Comparison of ENCODE assay signal across 31 cellular contexts in the genomic region with DNA sequence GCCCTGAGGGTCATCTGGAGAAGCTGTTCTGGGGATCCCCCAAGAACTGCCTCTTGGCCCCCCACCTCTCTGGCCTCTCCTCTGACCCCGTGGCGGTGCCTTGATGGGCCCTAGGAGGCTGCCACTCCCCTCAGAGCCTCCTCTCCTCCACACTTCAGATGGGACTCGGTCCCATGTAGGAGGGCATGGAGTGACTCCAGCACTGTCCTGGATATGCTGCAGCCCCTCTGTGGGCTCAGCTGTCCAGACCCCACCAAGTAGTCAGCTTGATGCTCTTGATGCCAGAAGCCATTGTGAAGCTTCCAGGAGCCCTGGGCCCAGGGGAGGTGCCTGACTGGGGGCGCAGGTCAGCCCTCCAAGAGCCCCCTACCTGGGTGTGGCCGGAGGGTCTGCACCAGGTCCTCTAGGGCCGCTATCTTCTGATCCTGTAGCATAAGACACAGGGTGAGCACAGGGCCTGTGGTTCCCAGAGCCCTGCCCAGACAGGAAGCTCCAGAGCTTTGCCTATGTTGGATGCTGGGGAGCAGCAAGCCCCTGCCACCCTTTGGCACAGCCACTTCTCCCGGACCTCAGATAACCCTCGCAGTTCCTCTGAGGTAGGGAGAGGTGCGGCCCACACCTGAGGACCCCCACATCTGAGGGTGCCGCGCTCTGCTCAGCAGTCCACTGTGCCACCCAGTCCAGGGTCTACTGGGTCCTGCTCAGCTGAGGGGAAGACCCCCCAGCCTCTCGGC. TPM values are rescaled to one million over a fixed set of nuclear protein-coding genes. Genes with fewer than 3 reads are reported as not detected.
"Had no signal": no experiment of that assay in that cellular context is flagged by ENCODE, and none has a peak within 500 bp of the region (broad histone marks: within the 10 kb centered on the region; RNA-seq: fewer than 3 reads in every experiment).

No MANE protein-coding gene starts in this region.

- H3K4me3 ChIP-seq: esophagus squamous epithelium, heart right ventricle, left lung, lower lobe of right lung, skin epidermis, tibial nerve had no signal

- H3K9me3 ChIP-seq: esophagus squamous epithelium, heart right ventricle, left lung, lower lobe of right lung, tibial nerve had no signal

- DNase-seq: activated CD4-positive, alpha-beta memory T cell treated with anti-CD3 and anti-CD28 coated beads for 36 hours; activated CD4-positive, alpha-beta T cell treated with anti-CD3 and anti-CD28 coated beads, Interleukin-2, amount 10 ng/mL, durations not matched to agents 24 days and 14 days; activated CD4-positive, CD25-positive, alpha-beta regulatory T cell treated with anti-CD3 and anti-CD28 coated beads, Interleukin-2, amount 50 U/mL, for 72 hours; activated CD8-positive, alpha-beta memory T cell treated with anti-CD3 and anti-CD28 coated beads, Interleukin-2, amount 50 U/mL, for 48 hours; activated gamma-delta T cell; activated naive CD4-positive, alpha-beta T cell treated with anti-CD3 and anti-CD28 coated beads, Interleukin-2, amount 50 U/mL, for 16 hours; activated naive CD8-positive, alpha-beta T cell treated with anti-CD3 and anti-CD28 coated beads, Interleukin-2, amount 50 U/mL, for 24 hours; activated T-cell treated with anti-CD3 and anti-CD28 coated beads, Interleukin-2, amount 50 U/mL, for 24 hours; amygdala; central memory CD4-positive, alpha-beta T cell; effector CD4-positive, alpha-beta T cell; esophagus squamous epithelium; foreskin melanocyte; heart right ventricle; kidney glomerular epithelial cell; left lung; lower lobe of right lung; mesendoderm; stimulated activated CD4-positive, alpha-beta T cell treated with anti-CD3 and anti-CD28 coated beads, Interleukin-4, amount 100 ng/mL, for 24 hours; stimulated activated CD8-positive, alpha-beta memory T cell treated with anti-CD3 and anti-CD28 coated beads, Interleukin-4, amount 100 ng/mL, for 48 hours; stimulated activated naive CD4-positive, alpha-beta T cell treated with Interleukin-2 at 50 U/mL for 16 hours; T-helper 9 cell had no signal

- H3K27ac ChIP-seq: esophagus squamous epithelium, heart right ventricle, left lung, lower lobe of right lung, skin epidermis, tibial nerve had no signal

- H3K27me3 ChIP-seq: esophagus squamous epithelium, heart right ventricle, left lung, tibial nerve had no signal

- FAIRE-seq: TTC549 had no signal

RNA-seq across cellular contexts. Expression of gene CD52, which starts 20.5 kb away (rescaled TPM):
- total RNA-seq: glomerular endothelial cell, myocyte, osteocyte, renal cortical epithelial cell, temporal lobe had no signal

RNA-seq across cellular contexts. Expression of gene CRYBG2, which starts 56.7 kb away (rescaled TPM):
- total RNA-seq: glomerular endothelial cell, myocyte, osteocyte, sciatic nerve had no signal
